8 cellular contexts compared by ENCODE assay signal in genomic region chr2:46187112-46187618, GRCh38.
DNase-seq lines count a peak whose midpoint lies in the region; ATAC-seq and TF ChIP-seq lines count a peak whose summit lies in the region.

No MANE protein-coding gene starts in this region.

- peaks cover 14% of the 10 kb centered on the region for H3K4me1 Mint-ChIP-seq in CD4-positive, alpha-beta T cell (ENCODE audit: low read depth)
- H3K4me1 Mint-ChIP-seq in activated naive CD8-positive, alpha-beta T cell treated with anti-CD3 and anti-CD28 coated beads for 36 hours = peaks cover 10% of the 10 kb centered on the region

- POLR2A ChIA-PET in CD4-positive, alpha-beta T cell (lab: Charles Lee) = interaction anchor here (0.6 kb wide), 1 partner anchor 166 kb away, joined by 3 read pairs; no protein-coding TSS in a partner anchor

- no peaks in the 10 kb centered on the region for H3K9me3 Mint-ChIP-seq in CD4-positive, alpha-beta T cell
- no peaks in the 10 kb centered on the region for H3K9me3 Mint-ChIP-seq in activated naive CD8-positive, alpha-beta T cell treated with anti-CD3 and anti-CD28 coated beads for 36 hours

- 20 to 35% methylated on average over 6 of the region's 6 CpGs for WGBS in lung, 2 donors

- no peaks in the 10 kb centered on the region for H3K27me3 Mint-ChIP-seq in CD4-positive, alpha-beta T cell
- no peaks in the 10 kb centered on the region for H3K27me3 Mint-ChIP-seq in activated naive CD8-positive, alpha-beta T cell treated with anti-CD3 and anti-CD28 coated beads for 36 hours

- no peaks in the 10 kb centered on the region for H3K27me3 ChIP-seq in CD4-positive, alpha-beta T cell (ENCODE audit: control insufficient read depth, insufficient read depth, low read length)
- no peaks in the 10 kb centered on the region for H3K27me3 ChIP-seq in lung (ENCODE audit: control insufficient read depth, insufficient read depth)
- H3K27me3 ChIP-seq in tibial artery = no peaks in the 10 kb centered on the region

- H3K27ac ChIP-seq in CD4-positive, alpha-beta T cell (ENCODE audit: low read depth, low read length) = no peak overlapping the region
- H3K27ac ChIP-seq in lung (ENCODE audit: low read depth in 1 of 2, low read length in 1 of 2) (peak overlapping the region; percentile 55 to 91), tibial artery (peak overlapping the region; percentile 58 to 69)

- H3K27ac Mint-ChIP-seq in CD4-positive, alpha-beta T cell = peak overlapping the region; percentile 55
- peak overlapping the region; percentile 87 for H3K27ac Mint-ChIP-seq in activated naive CD8-positive, alpha-beta T cell treated with anti-CD3 and anti-CD28 coated beads for 36 hours

- no peaks in the 10 kb centered on the region for H3K36me3 Mint-ChIP-seq in CD4-positive, alpha-beta T cell (ENCODE audit: low read depth)
- H3K36me3 Mint-ChIP-seq in activated naive CD8-positive, alpha-beta T cell treated with anti-CD3 and anti-CD28 coated beads for 36 hours = peaks cover 3% of the 10 kb centered on the region

- no peak for DNase-seq in CD4-positive, alpha-beta T cell
- DNase-seq in HT-29 (ENCODE audit: low spot score) (peak; percentile 13), lung (ENCODE audit: low spot score) (no peak), tibial artery (peak in 1 of 2 donors; percentile 42), NCI-H187 (lab: John Stamatoyannopoulos, UW) (no peak), NCI-H226 (no peak)
- peak; percentile 28 for DNase-seq in activated naive CD8-positive, alpha-beta T cell treated with anti-CD3 and anti-CD28 coated beads for 36 hours

- ATAC-seq in CD4-positive, alpha-beta T cell (ENCODE audit: poor library complexity) = peak; percentile 58
- ATAC-seq in GM19463 (IDR thresholded peaks at IDR 0.05; ENCODE audit: unreplicated experiment) = peak; percentile 81
- ATAC-seq in lung (ENCODE audit: insufficient read depth, low FRiP score) = peak; percentile 28

- H3K36me3 ChIP-seq in lung (ENCODE audit: control insufficient read depth in 2 of 2, insufficient read depth in 2 of 2, low read length in 2 of 2) = peaks cover 0 to 9% of the 10 kb centered on the region in 2 donors
- H3K36me3 ChIP-seq in tibial artery = peaks cover 0 to 7% (median 0%) of the 10 kb centered on the region in 3 donors

- no peak for TF ChIP-seq CTCF in CD4-positive, alpha-beta T cell (IDR thresholded peaks at IDR 0.05)
- TF ChIP-seq CTCF in lung (IDR thresholded peaks at IDR 0.05; ENCODE audit: control extremely low read depth, extremely low read depth) (no peak), tibial artery (IDR thresholded peaks at IDR 0.05) (no peak)

- peak overlapping the region; percentile 8 for H3K4me3 Mint-ChIP-seq in CD4-positive, alpha-beta T cell
- peak overlapping the region; percentile 53 for H3K4me3 Mint-ChIP-seq in activated naive CD8-positive, alpha-beta T cell treated with anti-CD3 and anti-CD28 coated beads for 36 hours

- intact Hi-C loops in CD4-positive, alpha-beta T cell (cut with DNase I, micrococcal nuclease) = no loop called here
- intact Hi-C loops in tibial artery (cut with DNase I; ENCODE audit: low total_unique reads) = no loop called here

- CTCF ChIA-PET in CD4-positive, alpha-beta T cell (lab: Charles Lee) = no interaction called here

- peaks cover 0 to 7% of the 10 kb centered on the region in 2 donors for H3K4me1 ChIP-seq in lung (ENCODE audit: control insufficient read depth in 2 of 2, insufficient read depth in 2 of 2, low read length in 2 of 2)
- peaks cover 0 to 20% (median 10%) of the 10 kb centered on the region in 4 donors for H3K4me1 ChIP-seq in tibial artery

- no peak overlapping the region for H3K4me3 ChIP-seq in lung
- peak overlapping the region; percentile 2 to 19 for H3K4me3 ChIP-seq in tibial artery

- H3K9me3 ChIP-seq in CD4-positive, alpha-beta T cell (ENCODE audit: control insufficient read depth, low read length) = no peaks in the 10 kb centered on the region
- H3K9me3 ChIP-seq in lung (ENCODE audit: control insufficient read depth in 2 of 2, insufficient read depth in 1 of 2, low read length in 1 of 2) = no peaks in the 10 kb centered on the region
- H3K9me3 ChIP-seq in tibial artery = no peaks in the 10 kb centered on the region

Comparison
In these comparisons a context has a peak if more than half of its experiments do, and no peak if none do; other contexts are left out.
1. ATAC-seq: peak in every context shown above with its lines; median percentile 81 in GM19463; 58 in CD4-positive, alpha-beta T cell; 28 in lung.
2. DNase-seq: peak in HT-29 (single experiment) and activated naive CD8-positive, alpha-beta T cell treated with anti-CD3 and anti-CD28 coated beads for 36 hours (single experiment); none in CD4-positive, alpha-beta T cell (0 of 10), lung (single experiment), NCI-H187 (0 of 2) and NCI-H226 (single experiment).